Comparison of ENCODE assay signal across 9 cellular contexts in the genomic region with DNA sequence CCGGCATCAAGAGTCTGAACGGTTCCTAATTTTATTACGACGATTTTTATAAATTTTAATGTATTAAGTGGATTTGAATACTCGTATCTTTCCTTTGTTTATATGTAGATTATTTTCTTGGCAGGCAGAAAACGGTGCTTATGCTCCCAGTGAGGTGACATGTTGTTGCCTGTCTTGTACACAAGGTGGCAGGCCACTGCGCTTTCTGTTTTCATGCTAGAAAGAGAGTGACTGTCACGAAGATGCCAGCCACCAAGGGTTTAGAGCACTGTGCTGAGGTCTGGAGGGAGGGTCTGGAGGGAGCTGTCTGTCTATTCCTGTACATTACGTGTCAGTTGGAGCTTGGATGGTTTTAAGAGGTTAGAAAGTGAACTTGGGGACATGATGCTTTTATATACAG.
A peak's percentile ranks its signal among the peaks of the same experiment; 100 is the strongest.
DNase-seq lines count a peak whose midpoint lies in the region; ATAC-seq, FAIRE-seq and TF ChIP-seq lines count a peak whose summit lies in the region.
"Had no signal": no experiment of that assay in that cellular context is flagged by ENCODE, and none has a peak within 500 bp of the region (broad histone marks: within the 10 kb centered on the region; RNA-seq: fewer than 3 reads in every experiment).

No MANE protein-coding gene starts in this region.

- no peak overlapping the region for H2BK120ac ChIP-seq in H1 (replicated peaks; ENCODE audit: low read depth, low read length)

- H3K27me3 Mint-ChIP-seq in activated B cell treated with CpG ODN at 0.5 μM for 24 hours (peaks cover 9% of the 10 kb centered on the region), neural progenitor cell (ENCODE audit: insufficient read depth, low read depth) (no peaks in the 10 kb centered on the region)

- peaks cover 0 to 4% of the 10 kb centered on the region in 2 experiments; a peak in 2 of 4 replicates for H3K79me2 ChIP-seq in H1 (ENCODE audit: control insufficient read depth in 1 of 2, insufficient read depth in 2 of 2, low read length in 2 of 2)
- peaks cover 14% of the 10 kb centered on the region for H3K79me2 ChIP-seq in neural progenitor cell (ENCODE audit: low read depth)

- peak; percentile 42 to 53 for TF ChIP-seq RAD21 in H1 (IDR thresholded peaks at IDR 0.05 in 1 of 2, conservative IDR thresholded peaks at IDR 0.05 in 1 of 2; ENCODE audit: low read depth in 2 of 2, low read length in 2 of 2)

- H4K5ac ChIP-seq in H1 (ENCODE audit: insufficient read length, low read depth, low read length), result no peak overlapping the region

- no peak overlapping the region for H2BK5ac ChIP-seq in H1 (ENCODE audit: low read depth, low read length)

- H3K27ac Mint-ChIP-seq in activated B cell treated with CpG ODN at 0.5 μM for 24 hours, result no peak overlapping the region
- no peak overlapping the region for H3K27ac Mint-ChIP-seq in neural progenitor cell
- H3K27ac Mint-ChIP-seq: activated naive CD8-positive, alpha-beta T cell had no signal

- no peak overlapping the region for H2BK12ac ChIP-seq in H1 (ENCODE audit: low read depth, low read length)

- H3K27ac ChIP-seq in H1 (ENCODE audit: low read depth, low read length) (no peak overlapping the region), neural progenitor cell (no peak overlapping the region)

- no peak overlapping the region for H3K14ac ChIP-seq in H1 (ENCODE audit: insufficient read length)

- TF ChIP-seq CTCF in activated B cell treated with CpG ODN at 0.5 μM for 24 hours (IDR thresholded peaks at IDR 0.05), result no peak
- TF ChIP-seq CTCF in H1 (IDR thresholded peaks at IDR 0.05; ENCODE audit: control extremely low read depth in 1 of 3, insufficient read depth in 1 of 3, low read depth in 1 of 3, low read length in 3 of 3), result peak; percentile 45 to 56 (median 56)
- peak; percentile 52 for TF ChIP-seq CTCF in neural progenitor cell (IDR thresholded peaks at IDR 0.05)

- H3K36me3 Mint-ChIP-seq in activated B cell treated with CpG ODN at 0.5 μM for 24 hours (ENCODE audit: low read depth), result no peaks in the 10 kb centered on the region
- peaks cover 24% of the 10 kb centered on the region for H3K36me3 Mint-ChIP-seq in neural progenitor cell
- H3K36me3 Mint-ChIP-seq: activated naive CD8-positive, alpha-beta T cell had no signal

- no peak overlapping the region for H3K4ac ChIP-seq in H1 (replicated peaks; ENCODE audit: insufficient read length, low read depth, low read length)

- WGBS in H1 (ENCODE audit: extremely low coverage in 1 of 2, insufficient coverage in 1 of 2, insufficient read length in 1 of 2, insufficient replicate concordance in 2 of 2, low coverage in 1 of 2, low lambda C conversion rate in 2 of 2, missing lambda C conversion rate in 1 of 2), 2 experiments, result 68% methylated on average over 9 of the region's 9 CpGs; no CpG with 5 or more reads in 1 of the 2 experiments

- H3K56ac ChIP-seq in H1 (replicated peaks; ENCODE audit: insufficient read length, low read depth, low read length), result no peak overlapping the region

- no peaks in the 10 kb centered on the region for H3K79me1 ChIP-seq in H1 (ENCODE audit: low read depth, low read length)

- H3K4me3 ChIP-seq in MG63 (no peak overlapping the region), H1 (ENCODE audit: extremely low read depth in 1 of 4, insufficient read depth in 2 of 4, low read depth in 3 of 4, low read length in 4 of 4) (no peak overlapping the region), neural progenitor cell (no peak overlapping the region)

- H4K20me1 ChIP-seq in H1 (replicated peaks in 1 of 2; ENCODE audit: control insufficient read depth in 1 of 2, insufficient read depth in 2 of 2, low read length in 2 of 2) (peaks cover 0 to 2% of the 10 kb centered on the region in 2 experiments), neural progenitor cell (ENCODE audit: low read depth) (peaks cover 4% of the 10 kb centered on the region)

- H3K9me3 ChIP-seq in MG63 (no peaks in the 10 kb centered on the region), H1 (ENCODE audit: insufficient read depth in 2 of 2, low read depth in 1 of 2, low read length in 1 of 2) (no peaks in the 10 kb centered on the region), neural progenitor cell (ENCODE audit: low read depth) (peaks cover 4% of the 10 kb centered on the region)

- DNase-seq in GM03348 (ENCODE audit: low spot score) (peak; percentile 24), MG63 (peak; percentile 20), activated B cell treated with CpG ODN at 0.5 μM for 24 hours (peak; percentile 16), H1 (ENCODE audit: low read depth in 1 of 2, low spot score in 2 of 2) (peak in 1 of 2 experiments; percentile 50), neural progenitor cell (ENCODE audit: low spot score) (peak; percentile 41), activated gamma-delta T cell (lab: John Stamatoyannopoulos, UW) (no peak), NCI-H1694 treated with DMSO at 0.1 percent for 48 hours (lab: John Stamatoyannopoulos, UW) (no peak)

- H2BK20ac ChIP-seq in H1 (ENCODE audit: low read length), result no peak overlapping the region

- no peak for TF ChIP-seq EP300 in H1 (IDR thresholded peaks at IDR 0.05; ENCODE audit: borderline replicate concordance in 1 of 2, low read depth in 2 of 2, low read length in 2 of 2)

- no peak overlapping the region for H4K91ac ChIP-seq in H1 (replicated peaks; ENCODE audit: insufficient read length, low read length)

- no peak overlapping the region for H2BK15ac ChIP-seq in H1 (ENCODE audit: low read length)

- H3K27me3 ChIP-seq in MG63, result no peaks in the 10 kb centered on the region
- H3K27me3 ChIP-seq in H1 (replicated peaks in 1 of 4; ENCODE audit: control insufficient read depth in 3 of 4, extremely low read depth in 1 of 4, insufficient read depth in 3 of 4, low read length in 3 of 4), result no peaks in the 10 kb centered on the region
- no peaks in the 10 kb centered on the region for H3K27me3 ChIP-seq in neural progenitor cell

- H3K4me1 ChIP-seq in H1 (replicated peaks in 1 of 4; ENCODE audit: control insufficient read depth in 3 of 4, insufficient read depth in 4 of 4, low read length in 3 of 4), result peaks cover 0 to 7% (median 0%) of the 10 kb centered on the region in 4 experiments; a peak in 2 of 7 replicates
- peaks cover 27% of the 10 kb centered on the region for H3K4me1 ChIP-seq in neural progenitor cell

- no peaks in the 10 kb centered on the region for H3K9me3 Mint-ChIP-seq in activated B cell treated with CpG ODN at 0.5 μM for 24 hours
- H3K9me3 Mint-ChIP-seq in neural progenitor cell, result peaks cover 27% of the 10 kb centered on the region

- no peak overlapping the region for H3K4me3 Mint-ChIP-seq in activated B cell treated with CpG ODN at 0.5 μM for 24 hours
- H3K4me3 Mint-ChIP-seq in neural progenitor cell, result no peak overlapping the region
- H3K4me3 Mint-ChIP-seq: activated naive CD8-positive, alpha-beta T cell had no signal

- H3F3A ChIP-seq in neural progenitor cell (ENCODE audit: low read depth), result peaks cover 8% of the 10 kb centered on the region

- H2AFZ ChIP-seq in H1 (ENCODE audit: low read length) (no peak overlapping the region), neural progenitor cell (replicated peaks) (no peak overlapping the region)

- no peak overlapping the region for H3K9ac ChIP-seq in H1 (replicated peaks in 1 of 4; ENCODE audit: extremely low read depth in 1 of 4, low read depth in 3 of 4, low read length in 3 of 4)
- no peak overlapping the region for H3K9ac ChIP-seq in neural progenitor cell

- CTCF ChIA-PET in activated B cell treated with CpG ODN at 0.5 μM for 24 hours (lab: Charles Lee) (interaction anchor here (0.6 to 1.2 kb wide), 3 partner anchors 13 to 244 kb away, joined by 3 to 4 read pairs (median 3); no protein-coding TSS in a partner anchor), H1 (lab: Charles Lee; ENCODE audit: partially characterized antibody) (interaction anchor here (1.0 to 3.3 kb wide), 7 partner anchors 9 to 245 kb away, joined by 3 to 16 read pairs (median 4); no protein-coding TSS in a partner anchor)

- H2AK5ac ChIP-seq in H1 (ENCODE audit: low read depth, low read length), result no peak overlapping the region

- no peaks in the 10 kb centered on the region for H3K23me2 ChIP-seq in H1 (ENCODE audit: low read depth, low read length)

- H3K4me1 Mint-ChIP-seq in activated B cell treated with CpG ODN at 0.5 μM for 24 hours (peaks cover 2% of the 10 kb centered on the region), neural progenitor cell (peaks cover 36% of the 10 kb centered on the region)

- no peak overlapping the region for H4K8ac ChIP-seq in H1 (ENCODE audit: extremely low read depth, insufficient read depth, low read length)

- no peak overlapping the region for H3K23ac ChIP-seq in H1 (ENCODE audit: insufficient read length)

- ATAC-seq in GM21515 (IDR thresholded peaks at IDR 0.05; ENCODE audit: unreplicated experiment), result peak; percentile 69
- peak; percentile 72 for ATAC-seq in activated B cell treated with CpG ODN at 0.5 μM for 24 hours (ENCODE audit: low read depth)

- POLR2A ChIA-PET in activated B cell treated with CpG ODN at 0.5 μM for 24 hours (lab: Charles Lee), result no interaction called here
- POLR2A ChIA-PET in H1 (lab: Charles Lee; ENCODE audit: partially characterized antibody), result no interaction called here

- no peak for TF ChIP-seq POLR2A in H1 (IDR thresholded peaks at IDR 0.05; ENCODE audit: control extremely low read depth in 1 of 2, low read depth in 2 of 2, low read length in 2 of 2)

- no peaks in the 10 kb centered on the region for H3K36me3 ChIP-seq in MG63
- no peaks in the 10 kb centered on the region for H3K36me3 ChIP-seq in H1 (ENCODE audit: control insufficient read depth in 2 of 4, insufficient read depth in 4 of 4, low read length in 3 of 4)
- no peaks in the 10 kb centered on the region for H3K36me3 ChIP-seq in neural progenitor cell

- H3K18ac ChIP-seq in H1 (ENCODE audit: extremely low read depth, low read length), result no peak overlapping the region

- intact Hi-C loops in activated B cell treated with CpG ODN at 0.5 μM for 24 hours (cut with micrococcal nuclease), result loop anchor here (1.0 to 10.0 kb wide), 5 partner anchors 121 to 1129 kb away; no protein-coding TSS in a partner anchor

- peak; percentile 68 for FAIRE-seq in H1 (lab: Jason Lieb, UNC)

- H3K4me2 ChIP-seq in H1 (ENCODE audit: insufficient read depth in 1 of 2, low read depth in 2 of 2, low read length in 2 of 2), result no peak overlapping the region
- H3K4me2 ChIP-seq in neural progenitor cell, result no peak overlapping the region

TF ChIP-seq in H1, 55 proteins besides CTCF, POLR2A, EP300 and RAD21 (continues in another document):
- no peak for TF ChIP-seq ATF3 (IDR thresholded peaks at IDR 0.05; ENCODE audit: insufficient read depth, low read depth, low read length)
- no peak for TF ChIP-seq RXRA (IDR thresholded peaks at IDR 0.05; ENCODE audit: insufficient read depth, low read depth, low read length)
- no peak for TF ChIP-seq CHD2 (IDR thresholded peaks at IDR 0.05; ENCODE audit: low read length)
- TF ChIP-seq SP4 (IDR thresholded peaks at IDR 0.05; ENCODE audit: low read length), result no peak
- TF ChIP-seq JUND (IDR thresholded peaks at IDR 0.05; ENCODE audit: low read length), result no peak
- TF ChIP-seq YY1 (IDR thresholded peaks at IDR 0.05; ENCODE audit: low read depth, low read length), result no peak
- TF ChIP-seq BCL11A (IDR thresholded peaks at IDR 0.05; ENCODE audit: low read depth in 2 of 2, low read length in 2 of 2), result no peak

Comparison
In these comparisons a context has a peak if more than half of its experiments do, and no peak if none do; other contexts are left out.
1. DNase-seq: peak in GM03348 (single experiment), MG63 (single experiment), activated B cell treated with CpG ODN at 0.5 μM for 24 hours (single experiment) and neural progenitor cell (single experiment); none in activated gamma-delta T cell (single experiment) and NCI-H1694 treated with DMSO at 0.1 percent for 48 hours (single experiment).